In the genomic region with DNA sequence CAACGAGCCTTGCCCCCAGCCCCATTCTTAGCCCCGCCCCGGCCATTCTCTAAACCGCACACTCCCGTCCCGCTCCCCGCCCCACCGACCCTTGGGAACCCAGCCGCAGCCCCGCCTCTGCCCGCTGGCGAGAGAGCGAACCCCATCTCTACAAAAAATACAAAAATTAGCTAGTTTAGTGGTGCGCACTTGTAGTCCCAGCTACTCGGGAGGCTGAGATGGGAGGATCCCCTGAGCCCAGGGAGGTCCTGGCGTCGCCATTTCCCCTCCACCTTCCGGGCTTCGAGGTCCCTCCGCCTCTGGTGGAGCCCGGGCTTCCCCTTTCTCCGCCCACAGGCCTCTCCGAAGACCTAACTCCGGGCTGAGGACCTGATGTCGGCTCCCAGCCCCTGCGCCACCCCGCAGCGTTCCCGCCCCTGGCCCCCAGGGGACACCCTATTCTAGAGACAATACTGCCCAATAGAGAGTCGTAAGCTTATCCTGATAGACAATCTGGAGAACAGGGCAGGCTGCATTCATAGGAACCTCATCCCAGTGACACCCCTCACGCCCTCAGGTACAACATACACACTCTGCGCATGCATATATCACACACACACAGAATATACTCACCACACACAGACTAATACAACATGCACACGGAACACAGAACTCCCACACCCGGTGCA, we compare ENCODE assay signal across 8 cellular contexts. TPM values are rescaled to one million over a fixed set of nuclear protein-coding genes. Genes with fewer than 3 reads are reported as not detected.
DNase-seq lines count a peak whose midpoint lies in the region; ATAC-seq and TF ChIP-seq lines count a peak whose summit lies in the region.

No MANE protein-coding gene starts in this region.

- H3K27me3 ChIP-seq in tibial artery = no peaks in the 10 kb centered on the region

- peak; percentile 34 for ATAC-seq in HG02973 (IDR thresholded peaks at IDR 0.05; ENCODE audit: unreplicated experiment)
- ATAC-seq in naive thymus-derived CD8-positive, alpha-beta T cell = peak; percentile 37 to 48
- no peak for ATAC-seq in left lobe of liver

- DNase-seq in CMK (ENCODE audit: low read depth) = peak; percentile 78
- peak; percentile 65 for DNase-seq in activated CD4-positive, CD25-positive, alpha-beta regulatory T cell treated with anti-CD3 and anti-CD28 coated beads, Interleukin-2, amount 50 U/mL, for 72 hours
- DNase-seq in ecto neural progenitor cell (ENCODE audit: low spot score) = peak; percentile 85
- DNase-seq in naive thymus-derived CD8-positive, alpha-beta T cell = peak; percentile 32 to 80 (median 45)
- DNase-seq in tibial artery = peak in 1 of 2 donors; percentile 38
- DNase-seq in left lobe of liver (ENCODE audit: low spot score) = no peak
- no peak for DNase-seq in NCI-H524 (lab: John Stamatoyannopoulos, UW)

- H3K9me3 Mint-ChIP-seq in naive thymus-derived CD8-positive, alpha-beta T cell = no peaks in the 10 kb centered on the region

- peak overlapping the region; percentile 85 to 97 (median 94) for H3K27ac Mint-ChIP-seq in naive thymus-derived CD8-positive, alpha-beta T cell

- peaks cover 0 to 2% (median 0%) of the 10 kb centered on the region in 3 donors for H3K36me3 Mint-ChIP-seq in naive thymus-derived CD8-positive, alpha-beta T cell

- POLR2A ChIA-PET in naive thymus-derived CD8-positive, alpha-beta T cell (lab: Charles Lee) = interaction anchor here (0.6 to 4.7 kb wide), 15 partner anchors 9 to 239 kb away, joined by 3 to 81 read pairs (median 6); partner anchors contain the start of genes BLTP2, FAM222B, NEK8 and PHF12

- no peaks in the 10 kb centered on the region for H3K9me3 ChIP-seq in tibial artery

- peak overlapping the region; percentile 90 to 98 for H3K27ac ChIP-seq in tibial artery

- intact Hi-C loops in tibial artery (cut with DNase I; ENCODE audit: low total_unique reads) = no loop called here

- H3K27me3 Mint-ChIP-seq in naive thymus-derived CD8-positive, alpha-beta T cell = peaks cover 0 to 21% (median 10%) of the 10 kb centered on the region in 5 donors

- no peak for TF ChIP-seq CTCF in tibial artery (IDR thresholded peaks at IDR 0.05)

- peak overlapping the region; percentile 84 to 95 (median 92) for H3K4me3 Mint-ChIP-seq in naive thymus-derived CD8-positive, alpha-beta T cell

- peaks cover 3 to 20% (median 16%) of the 10 kb centered on the region in 4 donors for H3K4me1 Mint-ChIP-seq in naive thymus-derived CD8-positive, alpha-beta T cell

- peak overlapping the region; percentile 60 to 72 for H3K4me3 ChIP-seq in tibial artery

- peaks cover 0 to 32% (median 22%) of the 10 kb centered on the region in 4 donors for H3K4me1 ChIP-seq in tibial artery

- H3K36me3 ChIP-seq in tibial artery = peaks cover 11 to 26% (median 23%) of the 10 kb centered on the region in 3 donors

RNA-seq across cellular contexts. Expression of gene PROCA1, which starts 0.5 kb away (rescaled TPM):
- 10 to 100 TPM; 16.7 to 17.3 TPM for total RNA-seq in naive thymus-derived CD8-positive, alpha-beta T cell
- 1 to 10 TPM in 1 of 3 donors, under 1 TPM in 2; 0.16 to 2.0 (median 0.20) TPM for polyA plus RNA-seq in naive thymus-derived CD8-positive, alpha-beta T cell
- total RNA-seq in left lobe of liver = 0.73 TPM

RNA-seq across cellular contexts. Expression of gene RAB34, which starts 5.5 kb away (rescaled TPM):
- 1 to 10 TPM; 5.0 to 5.7 TPM for total RNA-seq in naive thymus-derived CD8-positive, alpha-beta T cell
- polyA plus RNA-seq in naive thymus-derived CD8-positive, alpha-beta T cell = 10 to 100 TPM in 1 of 3 donors, 1 to 10 TPM in 2; 3.3 to 10.2 (median 7.7) TPM
- total RNA-seq in left lobe of liver = 4.9 TPM

RNA-seq across cellular contexts. Expression of gene RPL23A, which starts 7.6 kb away (rescaled TPM):
- 1,000 to 10,000 TPM; 3,189 to 3,253 TPM for total RNA-seq in naive thymus-derived CD8-positive, alpha-beta T cell
- polyA plus RNA-seq in naive thymus-derived CD8-positive, alpha-beta T cell = 1,000 to 10,000 TPM; 6,432 to 6,679 (median 6,593) TPM
- total RNA-seq in left lobe of liver = 346 TPM

RNA-seq across cellular contexts. Expression of gene TLCD1, which starts 13.9 kb away (rescaled TPM):
- under 1 TPM in 1 of 2 experiments, not detected in 1; 0.88 TPM for total RNA-seq in naive thymus-derived CD8-positive, alpha-beta T cell
- polyA plus RNA-seq in naive thymus-derived CD8-positive, alpha-beta T cell = under 1 TPM in 1 of 3 donors, not detected in 2; 0.22 TPM
- total RNA-seq in left lobe of liver = 4.8 TPM

RNA-seq across cellular contexts. Expression of gene NEK8, which starts 16.4 kb away (rescaled TPM):
- 10 to 100 TPM; 12.8 to 15.1 TPM for total RNA-seq in naive thymus-derived CD8-positive, alpha-beta T cell
- 1 to 10 TPM; 3.2 to 4.0 (median 3.4) TPM for polyA plus RNA-seq in naive thymus-derived CD8-positive, alpha-beta T cell
- total RNA-seq in left lobe of liver = 3.2 TPM

Comparison
In these comparisons a context has a peak if more than half of its experiments do, and no peak if none do; other contexts are left out.
1. DNase-seq: peak in CMK (single experiment), activated CD4-positive, CD25-positive, alpha-beta regulatory T cell treated with anti-CD3 and anti-CD28 coated beads, Interleukin-2, amount 50 U/mL, for 72 hours (single experiment), ecto neural progenitor cell (single experiment) and naive thymus-derived CD8-positive, alpha-beta T cell (10 of 10); none in left lobe of liver (single experiment) and NCI-H524 (0 of 2).
2. RNA of gene PROCA1, which starts 0.5 kb away (total RNA-seq): 16.7 to 17.3 TPM in naive thymus-derived CD8-positive, alpha-beta T cell; 0.73 TPM in left lobe of liver (single experiment); every median in the first group is over 10 times any median in the second.